ENCODE assay signal across 8 cellular contexts in the genomic region with DNA sequence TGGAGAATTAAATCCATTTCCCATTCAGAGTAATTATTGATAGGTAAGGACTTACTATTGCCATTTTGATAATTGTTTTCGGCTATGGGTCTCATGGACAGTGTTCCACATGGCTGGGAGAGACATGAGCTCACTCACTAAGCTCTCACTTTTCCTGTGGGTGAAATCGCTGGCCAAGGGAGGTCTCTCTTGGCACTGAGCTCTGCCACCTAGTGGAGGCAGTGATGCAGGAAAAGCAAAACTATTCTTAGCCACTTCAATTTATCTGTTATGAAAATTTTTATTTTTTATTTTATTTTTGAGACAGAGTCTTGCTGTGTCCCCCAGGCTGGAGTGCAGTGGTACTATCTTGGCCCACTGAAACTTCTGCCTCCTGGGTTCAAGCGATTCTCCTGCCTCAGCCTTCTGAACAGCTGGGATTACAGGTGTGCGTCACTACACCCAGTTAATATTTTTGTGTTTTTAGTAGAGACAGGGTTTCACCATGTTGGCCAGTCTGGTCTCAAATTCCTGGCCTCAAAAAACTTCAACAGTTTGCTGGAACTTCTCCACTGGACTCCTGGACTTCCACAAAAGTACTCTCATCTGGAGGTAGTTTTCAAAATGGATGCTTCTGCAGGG. TPM values are rescaled to one million over a fixed set of nuclear protein-coding genes. Genes with fewer than 3 reads are reported as not detected.
A peak's percentile ranks its signal among the peaks of the same experiment; 100 is the strongest.
DNase-seq lines count a peak whose midpoint lies in the region; ATAC-seq and TF ChIP-seq lines count a peak whose summit lies in the region.

No MANE protein-coding gene starts in this region.

- intact Hi-C loops in left ventricle myocardium superior (cut with micrococcal nuclease), result no loop called here

- POLR2A ChIA-PET in GM10248 (lab: Yijun Ruan, JAX), result interaction anchor here (0.6 kb wide), 1 partner anchor 17 kb away, joined by 3 read pairs; no protein-coding TSS in a partner anchor

- no peak overlapping the region for H3K4me3 ChIP-seq in retinal pigment epithelial cell (ENCODE audit: low read length)

- CTCF ChIA-PET in GM10248 (lab: Yijun Ruan, JAX), result interaction anchor here (0.7 to 3.3 kb wide), 59 partner anchors 8 to 705 kb away, joined by 3 to 60 read pairs (median 5); partner anchors contain the start of genes ANKUB1 and COMMD2

- TF ChIP-seq CTCF in GM10248 (IDR thresholded peaks at IDR 0.05; ENCODE audit: control extremely low read depth, extremely low read depth, low read depth, missing control alignments), result peak; percentile 88
- TF ChIP-seq CTCF in retinal pigment epithelial cell (conservative IDR thresholded peaks at IDR 0.05; ENCODE audit: low read depth, low read length), result peak; percentile 94

- ATAC-seq in left ventricle myocardium superior, result no peak
- ATAC-seq in HG02798 (IDR thresholded peaks at IDR 0.05; ENCODE audit: poor library complexity, unreplicated experiment), result no peak
- ATAC-seq in GM21515 (IDR thresholded peaks at IDR 0.05; ENCODE audit: unreplicated experiment), result no peak

- peak; percentile 58 for DNase-seq in GM10248 (ENCODE audit: extremely low spot score)
- peak; percentile 54 for DNase-seq in NCI-H1092 (lab: John Stamatoyannopoulos, UW)
- peak; percentile 30 for DNase-seq in SKM-1 treated with dmso at 0.1 percent for 144 hours (lab: John Stamatoyannopoulos, UW; ENCODE audit: unreplicated experiment)
- DNase-seq in amniotic stem cell (lab: John Stamatoyannopoulos, UW), result peak; percentile 60
- DNase-seq in left ventricle myocardium superior, result peak; percentile 57
- peak; percentile 61 for DNase-seq in retinal pigment epithelial cell (ENCODE audit: low read depth)

RNA-seq across cellular contexts. Expression of gene RNF13, which starts 4.7 kb away (rescaled TPM):
- 51.2 TPM for total RNA-seq in left ventricle myocardium superior

RNA-seq across cellular contexts. Expression of gene ANKUB1, which starts 16.0 kb away (rescaled TPM):
- not detected for total RNA-seq in left ventricle myocardium superior

RNA-seq across cellular contexts. Expression of gene COMMD2, which starts 56.0 kb away (rescaled TPM):
- total RNA-seq in left ventricle myocardium superior, result 16.8 TPM
